ENCODE assay signal across 28 cellular contexts in genomic region chr5:84163671-84164070, GRCh38.
"Had no signal": no experiment of that assay in that cellular context is flagged by ENCODE, and none has a peak within 500 bp of the region (broad histone marks: within the 10 kb centered on the region; RNA-seq: fewer than 3 reads in every experiment).

No MANE protein-coding gene starts in this region.

- H3K4me1 ChIP-seq: colonic mucosa, esophagus muscularis mucosa, esophagus squamous epithelium, foreskin keratinocyte, gastrocnemius medialis, gastroesophageal sphincter, heart left ventricle, heart right ventricle had no signal

- H3K27ac ChIP-seq: colonic mucosa, coronary artery, dorsolateral prefrontal cortex, epithelial cell of prostate, esophagus muscularis mucosa, esophagus squamous epithelium, foreskin keratinocyte, gastrocnemius medialis, gastroesophageal sphincter, heart left ventricle, heart right ventricle had no signal

- ATAC-seq: effector memory CD8-positive, alpha-beta T cell; esophagus mucosa; foreskin keratinocyte; gastrocnemius medialis; gastroesophageal sphincter; heart left ventricle; heart right ventricle had no signal

- DNase-seq: colonic mucosa; cortex of kidney; dermis blood vessel endothelial cell; dorsolateral prefrontal cortex; effector CD4-positive, alpha-beta T cell; effector CD8-positive, alpha-beta T cell; effector memory CD4-positive, alpha-beta T cell; effector memory CD8-positive, alpha-beta T cell; endodermal cell; erythroblast; esophagus squamous epithelium; foreskin fibroblast; foreskin keratinocyte; foreskin melanocyte; gastrocnemius medialis; glutamatergic neuron; head of caudate nucleus; heart left ventricle; heart right ventricle had no signal

- H3K27me3 ChIP-seq: colonic mucosa, dorsolateral prefrontal cortex, esophagus muscularis mucosa, esophagus squamous epithelium, foreskin keratinocyte, gastrocnemius medialis, gastroesophageal sphincter, heart left ventricle, heart right ventricle had no signal

- H3K9me3 ChIP-seq: colonic mucosa, esophagus muscularis mucosa, esophagus squamous epithelium, gastrocnemius medialis, gastroesophageal sphincter, heart left ventricle, heart right ventricle had no signal

- H3K36me3 ChIP-seq: colonic mucosa, esophagus muscularis mucosa, esophagus squamous epithelium, gastrocnemius medialis, gastroesophageal sphincter, heart left ventricle, heart right ventricle had no signal

- FAIRE-seq: colon, endometrium, endothelial cell of umbilical vein, frontal cortex had no signal

- H3K4me3 ChIP-seq: colonic mucosa, coronary artery, dorsolateral prefrontal cortex, esophagus muscularis mucosa, esophagus squamous epithelium, gastrocnemius medialis, gastroesophageal sphincter, heart left ventricle, heart right ventricle had no signal
